1 cellular context compared by ENCODE assay signal in genomic region chr1:211752317-211752716, GRCh38.
TF ChIP-seq lines count a peak whose summit lies in the region.

No MANE protein-coding gene starts in this region.

TF ChIP-seq in WTC11, 78 proteins besides CTCF, POLR2A, EP300 and RAD21 (continued from another document):
- TF ChIP-seq ZNF532 (CRISPR knock-in tag; IDR thresholded peaks at IDR 0.05; ENCODE audit: borderline replicate concordance) = no peak
- no peak for TF ChIP-seq USF2 (CRISPR knock-in tag; IDR thresholded peaks at IDR 0.05)
- TF ChIP-seq ELF4 (CRISPR knock-in tag; IDR thresholded peaks at IDR 0.05; ENCODE audit: low read depth) = no peak
- no peak for TF ChIP-seq ATF3 (CRISPR knock-in tag; conservative IDR thresholded peaks at IDR 0.05)
- TF ChIP-seq FOXP1 (CRISPR knock-in tag; IDR thresholded peaks at IDR 0.05; ENCODE audit: borderline replicate concordance) = no peak
- TF ChIP-seq ZNF416 (CRISPR knock-in tag; IDR thresholded peaks at IDR 0.05) = no peak
- TF ChIP-seq JAZF1 (CRISPR knock-in tag; IDR thresholded peaks at IDR 0.05) = no peak
- no peak for TF ChIP-seq OVOL2 (CRISPR knock-in tag; IDR thresholded peaks at IDR 0.05; ENCODE audit: borderline replicate concordance)
- TF ChIP-seq SP1 (CRISPR knock-in tag; conservative IDR thresholded peaks at IDR 0.05) = no peak
- TF ChIP-seq ATF6 (CRISPR knock-in tag; IDR thresholded peaks at IDR 0.05) = no peak
